ENCODE assay signal across 8 cellular contexts in genomic region chr10:92848037-92848440, GRCh38. TPM values are rescaled to one million over a fixed set of nuclear protein-coding genes. Genes with fewer than 3 reads are reported as not detected.
DNase-seq lines count a peak whose midpoint lies in the region; ATAC-seq, FAIRE-seq and TF ChIP-seq lines count a peak whose summit lies in the region.

No MANE protein-coding gene starts in this region.

- H3K9me3 ChIP-seq in NT2/D1 (ENCODE audit: insufficient read depth, low read length) (0 out of 2 replicates have a peak, but pooled peaks cover 6% of the 10 kb centered on the region), pancreas (no peaks in the 10 kb centered on the region)

- no peaks in the 10 kb centered on the region for H3K9me3 Mint-ChIP-seq in endothelial cell (ENCODE audit: unreplicated experiment)

- H3K4me3 ChIP-seq in NT2/D1 (ENCODE audit: insufficient read length, low read depth) (peak overlapping the region; percentile 49), pancreas (peak overlapping the region; percentile 48 to 99 (median 82))

- ATAC-seq in GM18873 (IDR thresholded peaks at IDR 0.05; ENCODE audit: low FRiP score, unreplicated experiment) (peak; percentile 17), pancreas (no peak), GM21529 (IDR thresholded peaks at IDR 0.05; ENCODE audit: unreplicated experiment) (no peak), HG02938 (IDR thresholded peaks at IDR 0.05; ENCODE audit: unreplicated experiment) (no peak)

- H3K27me3 ChIP-seq in NT2/D1 (ENCODE audit: insufficient read depth, insufficient read length) (peaks cover 24% of the 10 kb centered on the region), pancreas (no peaks in the 10 kb centered on the region)

- H3K27me3 Mint-ChIP-seq in endothelial cell (ENCODE audit: unreplicated experiment), result peaks cover 7% of the 10 kb centered on the region

- no peaks in the 10 kb centered on the region for H3K4me1 ChIP-seq in NT2/D1 (ENCODE audit: insufficient read depth, insufficient read length)
- peaks cover 0 to 11% (median 4%) of the 10 kb centered on the region in 3 donors for H3K4me1 ChIP-seq in pancreas

- DNase-seq in NT2/D1 (ENCODE audit: low read depth, low spot score), result no peak
- DNase-seq in endothelial cell (ENCODE audit: low spot score), result no peak
- no peak for DNase-seq in pancreas
- no peak for DNase-seq in superior temporal gyrus (ENCODE audit: extremely low spot score)
- no peak for DNase-seq in GM19240 (ENCODE audit: insufficient read length, low spot score)

- peak overlapping the region; percentile 61 for H3K9ac ChIP-seq in NT2/D1 (ENCODE audit: insufficient read length, low read depth)

- TF ChIP-seq CTCF in endothelial cell (IDR thresholded peaks at IDR 0.05; ENCODE audit: unreplicated experiment), result no peak
- TF ChIP-seq CTCF in pancreas (IDR thresholded peaks at IDR 0.05), result no peak

- FAIRE-seq in pancreas (lab: Jason Lieb, UNC), result no peak

- WGBS in pancreas, 2 donors, result 0% methylated on average over 7 to 32 of the region's 32 CpGs

- peak overlapping the region in 3 of 4 donors; percentile 51 to 90 (median 84) for H3K27ac ChIP-seq in pancreas

- H3K4me1 Mint-ChIP-seq in endothelial cell (ENCODE audit: unreplicated experiment), result peaks cover 17% of the 10 kb centered on the region

- H3K36me3 ChIP-seq in NT2/D1 (ENCODE audit: insufficient read depth, insufficient read length, low read length), result no peaks in the 10 kb centered on the region
- no peaks in the 10 kb centered on the region for H3K36me3 ChIP-seq in pancreas

- H3K36me3 Mint-ChIP-seq in endothelial cell (ENCODE audit: low read depth, unreplicated experiment), result peaks cover 20% of the 10 kb centered on the region

- peak overlapping the region; percentile 96 for H3K4me3 Mint-ChIP-seq in endothelial cell (ENCODE audit: unreplicated experiment)

- intact Hi-C loops in pancreas (cut with DNase I), result no loop called here

- H3K27ac Mint-ChIP-seq in endothelial cell (ENCODE audit: unreplicated experiment), result no peak overlapping the region

RNA-seq across cellular contexts. Expression of gene EXOC6, which starts 0.3 kb away (rescaled TPM):
- total RNA-seq in endothelial cell (ENCODE audit: unreplicated experiment) (28.5 TPM), pancreas (10 to 100 TPM in 1 of 6 donors, 1 to 10 TPM in 5; 4.2 to 10.3 (median 7.7) TPM)
- 1 to 10 TPM; 5.0 to 7.2 TPM for polyA plus RNA-seq in pancreas
